Comparison of ENCODE assay signal across 15 cellular contexts in genomic region chr17:82049521-82049971, GRCh38. TPM values are rescaled to one million over a fixed set of nuclear protein-coding genes. Genes with fewer than 3 reads are reported as not detected.
"Had no signal": no experiment of that assay in that cellular context is flagged by ENCODE, and none has a peak within 500 bp of the region (broad histone marks: within the 10 kb centered on the region; RNA-seq: fewer than 3 reads in every experiment).

No MANE protein-coding gene starts in this region.

- H3K4me3 ChIP-seq: body of pancreas, thyroid gland had no signal

- H3K36me3 Mint-ChIP-seq: activated naive CD4-positive, alpha-beta T cell treated with anti-CD3 and anti-CD28 coated beads, Interleukin-2, amount 50 U/mL, for 72 hours had no signal

- DNase-seq: activated CD4-positive, alpha-beta T cell treated with anti-CD3 and anti-CD28 coated beads for 48 hours; activated CD8-positive, alpha-beta memory T cell treated with anti-CD3 and anti-CD28 coated beads for 24 hours; amniotic stem cell; body of pancreas; effector memory CD8-positive, alpha-beta T cell; naive thymus-derived CD4-positive, alpha-beta T cell; occipital lobe; thyroid gland; WERI-Rb-1 had no signal

- H3K9me3 ChIP-seq: body of pancreas, gastroesophageal sphincter, thyroid gland, vagina had no signal

- H3K9me3 Mint-ChIP-seq: activated naive CD4-positive, alpha-beta T cell treated with anti-CD3 and anti-CD28 coated beads, Interleukin-2, amount 50 U/mL, for 72 hours; activated T-helper 2 cell treated with anti-CD3 and anti-CD28 coated beads, Interferon-gamma antibody, Interleukin-2, Interleukin-4, amounts not matched to agents 10 μg/mL and 5 μg/mL and 100 μg/mL, durations not matched to agents 14 hours and 24 hours and 36 hours; dendritic cell treated with granulocyte-macrophage colony-stimulating factor and Interleukin-4, amounts not matched to agents 40 ng/mL and 50 ng/mL, for 4 days; effector memory CD8-positive, alpha-beta T cell; naive thymus-derived CD4-positive, alpha-beta T cell had no signal

- H3K27me3 ChIP-seq: body of pancreas, gastroesophageal sphincter, thyroid gland, vagina had no signal

- ATAC-seq: activated naive CD4-positive, alpha-beta T cell treated with anti-CD3 and anti-CD28 coated beads, Interleukin-2, amount 50 U/mL, for 72 hours; body of pancreas; effector memory CD8-positive, alpha-beta T cell; gastroesophageal sphincter; naive thymus-derived CD4-positive, alpha-beta T cell had no signal

- H3K27ac Mint-ChIP-seq: activated T-helper 2 cell treated with anti-CD3 and anti-CD28 coated beads, Interferon-gamma antibody, Interleukin-2, Interleukin-4, amounts not matched to agents 10 μg/mL and 5 μg/mL and 100 μg/mL, durations not matched to agents 14 hours and 24 hours and 36 hours had no signal

- H3K27ac ChIP-seq: body of pancreas, epithelial cell of prostate, gastroesophageal sphincter, thyroid gland, vagina, WERI-Rb-1 had no signal

RNA-seq across cellular contexts. Expression of gene RAC3, which starts 18.1 kb away (rescaled TPM):
- polyA plus RNA-seq: naive thymus-derived CD4-positive, alpha-beta T cell had no signal
